ENCODE assay signal across 9 cellular contexts in genomic region chr9:97558701-97559101, GRCh38. TPM values are rescaled to one million over a fixed set of nuclear protein-coding genes. Genes with fewer than 3 reads are reported as not detected.
DNase-seq lines count a peak whose midpoint lies in the region; ATAC-seq and TF ChIP-seq lines count a peak whose summit lies in the region.
"Had no signal": no experiment of that assay in that cellular context is flagged by ENCODE, and none has a peak within 500 bp of the region (broad histone marks: within the 10 kb centered on the region; RNA-seq: fewer than 3 reads in every experiment).

No MANE protein-coding gene starts in this region.

- H3K4me3 Mint-ChIP-seq in activated CD4-positive, alpha-beta T cell treated with anti-CD3 and anti-CD28 coated beads, Interleukin-2, amount 10 ng/mL, durations not matched to agents 24 days and 14 days, result peak overlapping the region; percentile 52
- peak overlapping the region; percentile 22 for H3K4me3 Mint-ChIP-seq in activated CD8-positive, alpha-beta T cell treated with anti-CD3 and anti-CD28 coated beads for 36 hours
- peak overlapping the region; percentile 59 for H3K4me3 Mint-ChIP-seq in stimulated activated effector memory CD8-positive, alpha-beta T cell treated with anti-CD3 and anti-CD28 coated beads, Interleukin-12 subunit alpha, Interleukin-12 subunit beta, amount 100 ng/mL, for 72 hours
- H3K4me3 Mint-ChIP-seq: activated naive CD8-positive, alpha-beta T cell had no signal

- no peak for TF ChIP-seq CTCF in activated CD8-positive, alpha-beta T cell treated with anti-CD3 and anti-CD28 coated beads for 36 hours (IDR thresholded peaks at IDR 0.05)

- intact Hi-C loops in activated CD4-positive, alpha-beta T cell treated with anti-CD3 and anti-CD28 coated beads, Interleukin-2, amount 10 ng/mL, durations not matched to agents 24 days and 14 days (cut with micrococcal nuclease), result no loop called here
- intact Hi-C loops in activated CD8-positive, alpha-beta T cell treated with anti-CD3 and anti-CD28 coated beads for 36 hours (cut with micrococcal nuclease), result no loop called here

- peaks cover 10% of the 10 kb centered on the region for H3K4me1 Mint-ChIP-seq in activated CD4-positive, alpha-beta T cell treated with anti-CD3 and anti-CD28 coated beads, Interleukin-2, amount 10 ng/mL, durations not matched to agents 24 days and 14 days
- peaks cover 8% of the 10 kb centered on the region for H3K4me1 Mint-ChIP-seq in activated CD8-positive, alpha-beta T cell treated with anti-CD3 and anti-CD28 coated beads for 36 hours (ENCODE audit: low read depth)
- peaks cover 17% of the 10 kb centered on the region for H3K4me1 Mint-ChIP-seq in stimulated activated effector memory CD8-positive, alpha-beta T cell treated with anti-CD3 and anti-CD28 coated beads, Interleukin-12 subunit alpha, Interleukin-12 subunit beta, amount 100 ng/mL, for 72 hours

- H3K27ac Mint-ChIP-seq in activated CD4-positive, alpha-beta T cell treated with anti-CD3 and anti-CD28 coated beads, Interleukin-2, amount 10 ng/mL, durations not matched to agents 24 days and 14 days, result peak overlapping the region; percentile 38
- H3K27ac Mint-ChIP-seq in activated CD8-positive, alpha-beta T cell treated with anti-CD3 and anti-CD28 coated beads for 36 hours, result peak overlapping the region; percentile 40
- peak overlapping the region; percentile 8 for H3K27ac Mint-ChIP-seq in stimulated activated effector memory CD8-positive, alpha-beta T cell treated with anti-CD3 and anti-CD28 coated beads, Interleukin-12 subunit alpha, Interleukin-12 subunit beta, amount 100 ng/mL, for 72 hours
- H3K27ac Mint-ChIP-seq: activated naive CD8-positive, alpha-beta T cell had no signal

- POLR2A ChIA-PET in activated CD8-positive, alpha-beta T cell treated with anti-CD3 and anti-CD28 coated beads for 36 hours (lab: Charles Lee), result interaction anchor here (0.6 to 0.9 kb wide), 2 partner anchors 47 to 74 kb away, joined by 3 to 4 read pairs; partner anchors contain the start of genes NCBP1 and TSTD2

- H3K27me3 Mint-ChIP-seq in activated CD4-positive, alpha-beta T cell treated with anti-CD3 and anti-CD28 coated beads, Interleukin-2, amount 10 ng/mL, durations not matched to agents 24 days and 14 days, result peaks cover 26% of the 10 kb centered on the region
- peaks cover 27% of the 10 kb centered on the region for H3K27me3 Mint-ChIP-seq in activated CD8-positive, alpha-beta T cell treated with anti-CD3 and anti-CD28 coated beads for 36 hours

- CTCF ChIA-PET in activated CD8-positive, alpha-beta T cell treated with anti-CD3 and anti-CD28 coated beads for 36 hours (lab: Charles Lee), result interaction anchor here (0.7 kb wide), 1 partner anchor 40 kb away, joined by 3 read pairs; no protein-coding TSS in a partner anchor

- H3K9me3 Mint-ChIP-seq in activated CD4-positive, alpha-beta T cell treated with anti-CD3 and anti-CD28 coated beads, Interleukin-2, amount 10 ng/mL, durations not matched to agents 24 days and 14 days, result no peaks in the 10 kb centered on the region
- H3K9me3 Mint-ChIP-seq in activated CD8-positive, alpha-beta T cell treated with anti-CD3 and anti-CD28 coated beads for 36 hours, result no peaks in the 10 kb centered on the region
- H3K9me3 Mint-ChIP-seq in stimulated activated effector memory CD8-positive, alpha-beta T cell treated with anti-CD3 and anti-CD28 coated beads, Interleukin-12 subunit alpha, Interleukin-12 subunit beta, amount 100 ng/mL, for 72 hours, result no peaks in the 10 kb centered on the region

- H3K36me3 Mint-ChIP-seq in activated CD4-positive, alpha-beta T cell treated with anti-CD3 and anti-CD28 coated beads, Interleukin-2, amount 10 ng/mL, durations not matched to agents 24 days and 14 days (ENCODE audit: low read depth), result no peaks in the 10 kb centered on the region
- H3K36me3 Mint-ChIP-seq in activated CD8-positive, alpha-beta T cell treated with anti-CD3 and anti-CD28 coated beads for 36 hours (ENCODE audit: low read depth), result no peaks in the 10 kb centered on the region
- no peaks in the 10 kb centered on the region for H3K36me3 Mint-ChIP-seq in stimulated activated effector memory CD8-positive, alpha-beta T cell treated with anti-CD3 and anti-CD28 coated beads, Interleukin-12 subunit alpha, Interleukin-12 subunit beta, amount 100 ng/mL, for 72 hours
- H3K36me3 Mint-ChIP-seq: activated naive CD8-positive, alpha-beta T cell had no signal

- ATAC-seq in GM21723 (IDR thresholded peaks at IDR 0.05; ENCODE audit: unreplicated experiment), result peak; percentile 26
- peak; percentile 49 for ATAC-seq in activated CD8-positive, alpha-beta T cell treated with anti-CD3 and anti-CD28 coated beads for 36 hours
- ATAC-seq in stimulated activated effector memory CD8-positive, alpha-beta T cell treated with anti-CD3 and anti-CD28 coated beads, Interleukin-12 subunit alpha, Interleukin-12 subunit beta, amount 100 ng/mL, for 72 hours, result peak; percentile 8

- DNase-seq in activated CD4-positive, alpha-beta T cell treated with anti-CD3 and anti-CD28 coated beads, Interleukin-2, amount 10 ng/mL, durations not matched to agents 24 days and 14 days, result no peak
- DNase-seq in activated CD4-positive, alpha-beta T cell treated with anti-CD3 and anti-CD28 coated beads, Interleukin-2, amount 50 U/mL, for 4 hours, result no peak
- no peak for DNase-seq in activated CD8-positive, alpha-beta T cell treated with anti-CD3 and anti-CD28 coated beads for 36 hours
- DNase-seq in stimulated activated effector memory CD8-positive, alpha-beta T cell treated with anti-CD3 and anti-CD28 coated beads, Interleukin-12 subunit alpha, Interleukin-12 subunit beta, amount 100 ng/mL, for 72 hours (ENCODE audit: low spot score in 2 of 2), result no peak
- no peak for DNase-seq in superior temporal gyrus (ENCODE audit: extremely low spot score)
- no peak for DNase-seq in NCI-H1930 (lab: John Stamatoyannopoulos, UW)
- DNase-seq in kidney tubule cell (ENCODE audit: low spot score), result no peak

RNA-seq across cellular contexts. Expression of gene TMOD1, which starts 57.2 kb away (rescaled TPM):
- total RNA-seq in activated CD4-positive, alpha-beta T cell treated with anti-CD3 and anti-CD28 coated beads, Interleukin-2, amount 10 ng/mL, durations not matched to agents 24 days and 14 days, result 0.71 and 0.91 TPM in 2 replicates
- under 1 TPM; 0.47 to 0.60 TPM for total RNA-seq in activated CD8-positive, alpha-beta T cell treated with anti-CD3 and anti-CD28 coated beads for 36 hours
